ENCODE assay signal across 15 cellular contexts in genomic region chr5:159850192-159850573, GRCh38.
A peak's percentile ranks its signal among the peaks of the same experiment; 100 is the strongest.
DNase-seq lines count a peak whose midpoint lies in the region; TF ChIP-seq lines count a peak whose summit lies in the region.
"Had no signal": no experiment of that assay in that cellular context is flagged by ENCODE, and none has a peak within 500 bp of the region (broad histone marks: within the 10 kb centered on the region; RNA-seq: fewer than 3 reads in every experiment).

No MANE protein-coding gene starts in this region.

- DNase-seq in AG04450 (ENCODE audit: low read depth, low spot score) (peak; percentile 29), HFFc6 (peak; percentile 85), astrocyte of the hippocampus (ENCODE audit: low read depth, low spot score) (peak; percentile 48), kidney glomerular epithelial cell (lab: John Stamatoyannopoulos, UW) (peak; percentile 40), HuH-7.5 (ENCODE audit: low spot score) (no peak), NCI-H69 (lab: John Stamatoyannopoulos, UW) (no peak), caudate nucleus (lab: John Stamatoyannopoulos, UW) (no peak)
- DNase-seq in activated CD4-positive, CD25-positive, alpha-beta regulatory T cell treated with anti-CD3 and anti-CD28 coated beads, Interleukin-2, amount 50 U/mL, for 72 hours, result no peak
- DNase-seq: CD4-positive, CD25-positive, alpha-beta regulatory T cell; left cardiac atrium; NCI-H1694 treated with DMSO at 0.1 percent for 48 hours; nucleus accumbens; stimulated activated naive CD8-positive, alpha-beta T cell treated with anti-CD3 and anti-CD28 coated beads, Interleukin-15, amount 100 ng/mL, for 72 hours had no signal

- no peak overlapping the region for H3K4me3 Mint-ChIP-seq in HFFc6
- H3K4me3 Mint-ChIP-seq: CD4-positive, CD25-positive, alpha-beta regulatory T cell; stimulated activated naive CD8-positive, alpha-beta T cell treated with anti-CD3 and anti-CD28 coated beads, Interleukin-15, amount 100 ng/mL, for 72 hours; T-helper 2 cell treated with Interferon-gamma antibody and Interleukin-4, amounts not matched to agents 5 μg/mL and 100 μg/mL, for 36 hours had no signal

- no peaks in the 10 kb centered on the region for H3K27me3 ChIP-seq in AG04450 (ENCODE audit: control insufficient read depth, insufficient read depth, low read length)
- H3K27me3 ChIP-seq: ascending aorta had no signal

- H3K27me3 Mint-ChIP-seq in HFFc6 (ENCODE audit: insufficient read depth), result peaks cover 4% of the 10 kb centered on the region

- CTCF ChIA-PET in AG04450 (lab: Charles Lee), result interaction anchor here (0.9 to 1.2 kb wide), 2 partner anchors 171 to 405 kb away, joined by 3 read pairs; no protein-coding TSS in a partner anchor

- no peaks in the 10 kb centered on the region for H3K9me3 ChIP-seq in AG04450 (ENCODE audit: control insufficient read depth, insufficient read depth, low read length)
- H3K9me3 ChIP-seq: ascending aorta had no signal

- peak overlapping the region; percentile 60 for H3K27ac Mint-ChIP-seq in HFFc6
- H3K27ac Mint-ChIP-seq: CD4-positive, CD25-positive, alpha-beta regulatory T cell; stimulated activated naive CD8-positive, alpha-beta T cell treated with anti-CD3 and anti-CD28 coated beads, Interleukin-15, amount 100 ng/mL, for 72 hours; T-helper 2 cell treated with Interferon-gamma antibody and Interleukin-4, amounts not matched to agents 5 μg/mL and 100 μg/mL, for 36 hours had no signal

- TF ChIP-seq CTCF in AG04450 (IDR thresholded peaks at IDR 0.05; ENCODE audit: low read depth, low read length) (no peak), HFFc6 (IDR thresholded peaks at IDR 0.05) (no peak)

- H3K4me3 ChIP-seq in AG04450 (ENCODE audit: low read depth, low read length), result no peak overlapping the region
- H3K4me3 ChIP-seq: ascending aorta had no signal

- no peaks in the 10 kb centered on the region for H3K36me3 Mint-ChIP-seq in HFFc6 (ENCODE audit: low read depth)
- H3K36me3 Mint-ChIP-seq: CD4-positive, CD25-positive, alpha-beta regulatory T cell had no signal

- H3K27ac ChIP-seq in AG04450 (ENCODE audit: low read depth, low read length) (no peak overlapping the region), caudate nucleus (ENCODE audit: low read depth, low read length) (no peak overlapping the region)
- H3K27ac ChIP-seq: ascending aorta had no signal

- peaks cover 8% of the 10 kb centered on the region; the same call in 1 of the 2 replicates for H3K9me3 Mint-ChIP-seq in HFFc6
- H3K9me3 Mint-ChIP-seq: stimulated activated naive CD8-positive, alpha-beta T cell treated with anti-CD3 and anti-CD28 coated beads, Interleukin-15, amount 100 ng/mL, for 72 hours; T-helper 2 cell treated with Interferon-gamma antibody and Interleukin-4, amounts not matched to agents 5 μg/mL and 100 μg/mL, for 36 hours had no signal

- peaks cover 33% of the 10 kb centered on the region for H3K4me1 Mint-ChIP-seq in HFFc6 (ENCODE audit: low read depth)
- H3K4me1 Mint-ChIP-seq: CD4-positive, CD25-positive, alpha-beta regulatory T cell; stimulated activated naive CD8-positive, alpha-beta T cell treated with anti-CD3 and anti-CD28 coated beads, Interleukin-15, amount 100 ng/mL, for 72 hours had no signal

- POLR2A ChIA-PET in AG04450 (lab: Yijun Ruan, JAX), result interaction anchor here (1.4 kb wide), 1 partner anchor 29 kb away, joined by 4 read pairs; no protein-coding TSS in a partner anchor

Comparison
In these comparisons a context has a peak if more than half of its experiments do, and no peak if none do; other contexts are left out.
1. DNase-seq: peak in AG04450 (single experiment), HFFc6 (single experiment), astrocyte of the hippocampus (single experiment) and kidney glomerular epithelial cell (single experiment); none in activated CD4-positive, CD25-positive, alpha-beta regulatory T cell treated with anti-CD3 and anti-CD28 coated beads, Interleukin-2, amount 50 U/mL, for 72 hours (single experiment), HuH-7.5 (single experiment), NCI-H69 (single experiment) and caudate nucleus (0 of 61).